In the genomic region with DNA sequence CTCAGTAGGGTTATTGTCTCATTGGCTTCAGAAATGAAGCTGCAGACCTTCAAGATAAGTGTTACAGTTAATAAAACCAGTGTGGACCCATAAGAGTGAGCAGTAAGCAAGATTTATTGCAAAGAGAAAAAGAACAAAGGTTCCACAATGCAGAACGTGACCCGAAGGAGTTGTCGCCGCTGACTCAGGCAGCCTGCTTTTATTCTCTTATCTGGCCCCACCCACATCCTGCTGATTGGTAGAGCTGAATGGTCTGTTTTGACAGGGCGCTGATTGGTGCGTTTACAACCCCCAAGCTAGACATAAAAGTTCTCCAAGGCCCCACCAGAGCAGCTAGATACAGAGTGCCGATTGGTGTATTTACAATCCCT, we compare ENCODE assay signal across 1 cellular context.
TF ChIP-seq lines count a peak whose summit lies in the region.

No MANE protein-coding gene starts in this region.

TF ChIP-seq in HepG2, 621 proteins besides CTCF, POLR2A, EP300 and RAD21:
- TF ChIP-seq NFYB (CRISPR knock-in tag; IDR thresholded peaks at IDR 0.05), result peak; percentile 42; the same call in 1 of the 2 replicates
TF ChIP-seq in HepG2: peak in this region for 1; not testable (repeated sequence) for 620.
